In the genomic region with DNA sequence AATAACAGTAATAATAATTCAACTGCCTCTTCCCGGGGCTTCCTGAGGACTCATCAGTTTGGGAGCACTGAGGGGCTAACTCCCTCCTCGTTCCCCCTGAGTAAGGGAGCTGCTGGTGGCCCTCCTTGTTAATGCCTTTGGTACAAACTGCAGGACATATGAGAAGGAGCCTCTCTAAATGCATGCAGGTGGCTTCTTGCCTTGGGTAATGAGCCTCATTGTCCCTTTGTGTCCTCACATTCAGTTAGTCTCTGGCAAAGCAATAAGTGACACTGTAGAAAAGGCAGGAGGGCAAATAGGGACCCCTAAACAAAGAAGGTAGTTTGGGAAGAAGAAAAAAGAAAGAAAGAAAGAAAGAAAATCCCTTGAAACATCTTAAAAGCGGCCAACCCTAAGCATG, we compare ENCODE assay signal across 1 cellular context.
TF ChIP-seq lines count a peak whose summit lies in the region.

No MANE protein-coding gene starts in this region.

TF ChIP-seq in IMR-90, 13 proteins besides CTCF, POLR2A, EP300 and RAD21 (continued from another document):
- TF ChIP-seq MXI1 (IDR thresholded peaks at IDR 0.05; ENCODE audit: borderline replicate concordance, low read depth, low read length) (no peak), RFX5 (IDR thresholded peaks at IDR 0.05; ENCODE audit: low read depth, low read length) (no peak), SMC3 (IDR thresholded peaks at IDR 0.05; ENCODE audit: low read depth, low read length) (no peak), MAZ (IDR thresholded peaks at IDR 0.05; ENCODE audit: borderline replicate concordance, low read depth, low read length) (no peak), RCOR1 (IDR thresholded peaks at IDR 0.05; ENCODE audit: insufficient replicate concordance, low read length) (no peak), CEBPB (IDR thresholded peaks at IDR 0.05; ENCODE audit: low read depth, low read length) (no peak), NFE2L2 (IDR thresholded peaks at IDR 0.05; ENCODE audit: low read depth, low read length) (no peak), FOS (IDR thresholded peaks at IDR 0.05; ENCODE audit: low read depth, low read length) (no peak)
- TF ChIP-seq, protein P1, sequence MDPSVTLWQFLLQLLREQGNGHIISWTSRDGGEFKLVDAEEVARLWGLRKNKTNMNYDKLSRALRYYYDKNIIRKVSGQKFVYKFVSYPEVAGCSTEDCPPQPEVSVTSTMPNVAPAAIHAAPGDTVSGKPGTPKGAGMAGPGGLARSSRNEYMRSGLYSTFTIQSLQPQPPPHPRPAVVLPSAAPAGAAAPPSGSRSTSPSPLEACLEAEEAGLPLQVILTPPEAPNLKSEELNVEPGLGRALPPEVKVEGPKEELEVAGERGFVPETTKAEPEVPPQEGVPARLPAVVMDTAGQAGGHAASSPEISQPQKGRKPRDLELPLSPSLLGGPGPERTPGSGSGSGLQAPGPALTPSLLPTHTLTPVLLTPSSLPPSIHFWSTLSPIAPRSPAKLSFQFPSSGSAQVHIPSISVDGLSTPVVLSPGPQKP (IDR thresholded peaks at IDR 0.05; ENCODE audit: borderline replicate concordance, low read depth, low read length) = no peak
